In the genomic region with DNA sequence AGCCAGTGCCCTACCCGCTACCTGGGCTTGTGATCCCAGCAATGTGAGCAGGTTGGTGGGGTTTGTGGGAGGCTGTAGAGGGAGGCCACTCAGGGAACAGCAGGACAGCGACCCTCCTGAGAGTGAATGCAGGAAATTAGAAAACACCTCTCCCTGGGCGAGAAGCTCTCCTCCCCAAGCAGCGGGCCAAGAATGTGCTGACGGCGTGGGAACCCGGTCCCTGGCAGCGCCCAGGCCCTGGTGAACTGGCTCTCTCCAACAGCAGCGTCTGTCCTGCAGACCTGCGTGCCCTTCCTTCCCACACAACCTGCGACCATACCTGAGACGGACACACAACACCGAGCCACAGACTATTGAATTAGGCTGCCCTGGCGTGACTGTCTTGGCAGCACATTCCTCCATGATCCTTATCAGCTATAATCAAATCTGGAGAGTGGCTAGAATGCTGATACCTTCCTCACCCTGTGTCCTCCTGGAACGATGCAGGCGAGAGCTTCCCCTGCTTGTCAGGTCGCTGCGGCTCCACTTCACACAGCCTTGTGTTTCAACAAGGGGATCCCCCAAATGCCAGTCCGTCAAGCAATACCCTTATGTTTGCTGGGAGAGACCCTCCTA, we compare ENCODE assay signal across 27 cellular contexts.
"Had no signal": no experiment of that assay in that cellular context is flagged by ENCODE, and none has a peak within 500 bp of the region (broad histone marks: within the 10 kb centered on the region; RNA-seq: fewer than 3 reads in every experiment).

No MANE protein-coding gene starts in this region.

- H3K36me3 Mint-ChIP-seq: activated naive CD8-positive, alpha-beta T cell treated with anti-CD3 and anti-CD28 coated beads for 36 hours; memory B cell had no signal

- H3K4me3 ChIP-seq: adrenal gland, coronary artery, dorsolateral prefrontal cortex, pancreas, right atrium auricular region, smooth muscle cell, tibial nerve had no signal

- H3K4me3 Mint-ChIP-seq: activated naive CD4-positive, alpha-beta T cell treated with anti-CD3 and anti-CD28 coated beads for 36 hours; activated naive CD8-positive, alpha-beta T cell treated with anti-CD3 and anti-CD28 coated beads for 36 hours; memory B cell; nephron progenitor cell; T-helper 2 cell treated with Interferon-gamma antibody and Interleukin-4, amounts not matched to agents 5 μg/mL and 100 μg/mL, for 36 hours had no signal

- H3K36me3 ChIP-seq: adrenal gland, brain microvascular endothelial cell, pancreas, right atrium auricular region, tibial nerve had no signal

- H3K4me1 Mint-ChIP-seq: activated naive CD8-positive, alpha-beta T cell treated with anti-CD3 and anti-CD28 coated beads for 36 hours; memory B cell had no signal

- DNase-seq: activated CD4-positive, alpha-beta T cell treated with anti-CD3 and anti-CD28 coated beads for 4 hours; activated CD4-positive, alpha-beta T cell treated with anti-CD3 and anti-CD28 coated beads, Interleukin-2, amount 50 U/mL, for 4 hours; activated effector memory CD4-positive, alpha-beta T cell treated with anti-CD3 and anti-CD28 coated beads, Interleukin-2, amount 50 U/mL, for 16 hours; activated naive CD4-positive, alpha-beta T cell treated with anti-CD3 and anti-CD28 coated beads for 36 hours; activated naive CD8-positive, alpha-beta T cell treated with anti-CD3 and anti-CD28 coated beads for 36 hours; adrenal gland; aorta; brain microvascular endothelial cell; dorsolateral prefrontal cortex; effector memory CD4-positive, alpha-beta T cell; erythroblast; head of caudate nucleus; hippocampal formation; kidney; nephron progenitor cell; nucleus accumbens; stimulated activated CD4-positive, alpha-beta T cell treated with anti-CD3 and anti-CD28 coated beads, Interleukin-15, amount 100 ng/mL, for 24 hours; stimulated activated CD4-positive, alpha-beta T cell treated with anti-CD3 and anti-CD28 coated beads, Interleukin-2, amount 100 ng/mL, for 24 hours; stimulated activated naive CD4-positive, alpha-beta T cell treated with Interleukin-2 at 50 U/mL for 16 hours; T-helper 1 cell had no signal

- H3K27ac Mint-ChIP-seq: activated naive CD4-positive, alpha-beta T cell treated with anti-CD3 and anti-CD28 coated beads for 36 hours; activated naive CD8-positive, alpha-beta T cell treated with anti-CD3 and anti-CD28 coated beads for 36 hours; memory B cell; nephron progenitor cell; T-helper 2 cell treated with Interferon-gamma antibody and Interleukin-4, amounts not matched to agents 5 μg/mL and 100 μg/mL, for 36 hours had no signal

- H3K9me3 Mint-ChIP-seq: activated naive CD4-positive, alpha-beta T cell treated with anti-CD3 and anti-CD28 coated beads for 36 hours; activated naive CD8-positive, alpha-beta T cell treated with anti-CD3 and anti-CD28 coated beads for 36 hours; T-helper 2 cell treated with Interferon-gamma antibody and Interleukin-4, amounts not matched to agents 5 μg/mL and 100 μg/mL, for 36 hours had no signal

- H3K4me1 ChIP-seq: right atrium auricular region, tibial nerve had no signal

- H3K9me3 ChIP-seq: adrenal gland, pancreas, right atrium auricular region had no signal

- H3K27ac ChIP-seq: adrenal gland, brain microvascular endothelial cell, coronary artery, dorsolateral prefrontal cortex, right atrium auricular region, tibial nerve had no signal

- H3K4me2 ChIP-seq: smooth muscle cell had no signal

- H3K27me3 ChIP-seq: adrenal gland, brain microvascular endothelial cell, pancreas, right atrium auricular region, tibial nerve had no signal
